20 cellular contexts compared by ENCODE assay signal in genomic region chr16:13098536-13098935, GRCh38.
"Had no signal": no experiment of that assay in that cellular context is flagged by ENCODE, and none has a peak within 500 bp of the region (broad histone marks: within the 10 kb centered on the region; RNA-seq: fewer than 3 reads in every experiment).

No MANE protein-coding gene starts in this region.

- H3K9me3 ChIP-seq: body of pancreas, colonic mucosa, esophagus muscularis mucosa, tibial artery, vagina had no signal

- H3K27me3 ChIP-seq: body of pancreas, colonic mucosa, tibial artery, vagina had no signal

- H3K27ac ChIP-seq: colonic mucosa, esophagus muscularis mucosa, parathyroid adenoma, skin epidermis, tibial artery, vagina had no signal

- ATAC-seq: body of pancreas; left lobe of liver; naive thymus-derived CD4-positive, alpha-beta T cell had no signal

- H3K4me3 ChIP-seq: body of pancreas, colonic mucosa, esophagus muscularis mucosa, skin epidermis, tibial artery, vagina had no signal

- DNase-seq: activated CD4-positive, alpha-beta T cell treated with anti-CD3 and anti-CD28 coated beads for 1 hour; activated CD4-positive, alpha-beta T cell treated with anti-CD3 and anti-CD28 coated beads, Interleukin-2, amount 50 U/mL, for 48 hours; activated naive CD4-positive, alpha-beta T cell treated with anti-CD3 and anti-CD28 coated beads, Interleukin-2, amount 50 U/mL, for 16 hours; activated T-cell treated with anti-CD3 and anti-CD28 coated beads, Interleukin-2, amount 50 U/mL, for 1 hour; body of pancreas; central memory CD4-positive, alpha-beta T cell; colonic mucosa; foreskin melanocyte; head of caudate nucleus; naive thymus-derived CD4-positive, alpha-beta T cell; stimulated activated CD4-positive, alpha-beta T cell treated with anti-CD3 and anti-CD28 coated beads, Interleukin-15, amount 100 ng/mL, for 24 hours; stimulated activated CD4-positive, alpha-beta T cell treated with anti-CD3 and anti-CD28 coated beads, Interleukin-4, amount 100 ng/mL, for 1 hour; stimulated activated naive CD4-positive, alpha-beta T cell; T-helper 9 cell; tibial artery had no signal

- H3K4me1 ChIP-seq: colonic mucosa, esophagus muscularis mucosa, parathyroid adenoma, tibial artery, vagina had no signal

- H3K36me3 ChIP-seq: colonic mucosa, esophagus muscularis mucosa, tibial artery, vagina had no signal
